Comparison of ENCODE assay signal across 8 cellular contexts in genomic region chr16:57304169-57305061, GRCh38. TPM values are rescaled to one million over a fixed set of nuclear protein-coding genes. Genes with fewer than 3 reads are reported as not detected.
DNase-seq lines count a peak whose midpoint lies in the region; ATAC-seq and TF ChIP-seq lines count a peak whose summit lies in the region.

No MANE protein-coding gene starts in this region.

- WGBS in gastroesophageal sphincter (ENCODE audit: low coverage in 1 of 2), 2 donors = 52 to 63% methylated on average over 8 of the region's 16 CpGs
- 64 to 70% (median 70%) methylated on average over 16 of the region's 16 CpGs for WGBS in psoas muscle, 3 donors

- TF ChIP-seq POLR2A in gastroesophageal sphincter (IDR thresholded peaks at IDR 0.05) = no peak

- H3K9me3 ChIP-seq in gastroesophageal sphincter = no peaks in the 10 kb centered on the region
- H3K9me3 ChIP-seq in psoas muscle = no peaks in the 10 kb centered on the region

- H3K4me3 Mint-ChIP-seq in Calu3 (ENCODE audit: low read depth, unreplicated experiment) = peak overlapping the region; percentile 22

- TF ChIP-seq CTCF in Calu3 (IDR thresholded peaks at IDR 0.05; ENCODE audit: unreplicated experiment) (no peak), gastroesophageal sphincter (IDR thresholded peaks at IDR 0.05) (no peak), psoas muscle (IDR thresholded peaks at IDR 0.05) (no peak)

- no peaks in the 10 kb centered on the region for H3K9me3 Mint-ChIP-seq in Calu3 (ENCODE audit: low read depth, unreplicated experiment)

- CTCF ChIA-PET in Calu3 (lab: Charles Lee) = interaction anchor here (0.6 to 5.0 kb wide), 16 partner anchors 10 to 120 kb away, joined by 3 to 80 read pairs (median 4); partner anchors contain the start of genes ARL2BP and CX3CL1

- intact Hi-C loops in Calu3 (cut with micrococcal nuclease; ENCODE audit: unreplicated experiment) (loop anchor here (1.0 to 5.0 kb wide), 4 partner anchors 38 to 222 kb away; no protein-coding TSS in a partner anchor), psoas muscle (cut with DNase I) (loop anchor here in 1 of 2 donors (5.0 kb wide), 1 partner anchor 218 kb away; no protein-coding TSS in a partner anchor)

- no peaks in the 10 kb centered on the region for H3K27me3 ChIP-seq in gastroesophageal sphincter
- H3K27me3 ChIP-seq in psoas muscle (ENCODE audit: insufficient read depth in 3 of 3, low read length in 2 of 3) = no peaks in the 10 kb centered on the region

- H3K36me3 Mint-ChIP-seq in Calu3 (ENCODE audit: insufficient read depth, unreplicated experiment) = peaks cover 10% of the 10 kb centered on the region

- H3K27me3 Mint-ChIP-seq in Calu3 (ENCODE audit: unreplicated experiment) = no peaks in the 10 kb centered on the region

- TF ChIP-seq EP300 in gastroesophageal sphincter (IDR thresholded peaks at IDR 0.05) = no peak

- H3K36me3 ChIP-seq in gastroesophageal sphincter = no peaks in the 10 kb centered on the region
- no peaks in the 10 kb centered on the region for H3K36me3 ChIP-seq in psoas muscle (ENCODE audit: insufficient read depth in 1 of 2, low read depth in 1 of 2)

- H3K4me1 Mint-ChIP-seq in Calu3 (ENCODE audit: low read depth, unreplicated experiment) = peaks cover 41% of the 10 kb centered on the region

- H3K4me1 ChIP-seq in gastroesophageal sphincter (peaks cover 5 to 41% (median 11%) of the 10 kb centered on the region in 3 donors), psoas muscle (peaks cover 9% of the 10 kb centered on the region)

- no TSS peak for BruUV-seq in Calu3 (replicated peaks; lab: Mats Ljungman, UMichigan)

- H3K4me3 ChIP-seq in gastroesophageal sphincter (no peak overlapping the region), psoas muscle (no peak overlapping the region)

- ATAC-seq in gastroesophageal sphincter (peak; percentile 37), psoas muscle (no peak), GM19455 (IDR thresholded peaks at IDR 0.05; ENCODE audit: unreplicated experiment) (no peak)

- H3K27ac ChIP-seq in gastroesophageal sphincter (peak overlapping the region; percentile 85 to 88 (median 88)), psoas muscle (peak overlapping the region; percentile 61)

- DNase-seq in Calu3 (peak; percentile 94), RPMI7951 (ENCODE audit: low read depth) (peak; percentile 73), psoas muscle (peak; percentile 39 to 58), NCI-H1048 (lab: John Stamatoyannopoulos, UW) (no peak), NAMALWA (ENCODE audit: low spot score) (no peak)
- DNase-seq in activated CD4-positive, alpha-beta T cell treated with anti-CD3 and anti-CD28 coated beads, Interleukin-2, amount 50 U/mL, for 48 hours = no peak

- peak overlapping the region; percentile 81 for H3K27ac Mint-ChIP-seq in Calu3 (ENCODE audit: unreplicated experiment)

RNA-seq across cellular contexts. Expression of gene PLLP, which starts 19.9 kb away (rescaled TPM):
- 38.3 and 40.3 TPM in 2 replicates for total RNA-seq in Calu3 (2022)
- 0.24 and 2.1 TPM in 2 replicates for total RNA-seq in RPMI7951 (2014; rRNA removed; shearing (Covaris generic))
- total RNA-seq in gastroesophageal sphincter = 10 to 100 TPM in 1 of 4 donors, 1 to 10 TPM in 3; 1.7 to 11.4 (median 5.4) TPM
- 1 to 10 TPM in 3 of 4 donors, under 1 TPM in 1; 0.39 to 2.4 (median 1.4) TPM for total RNA-seq in psoas muscle
- 1 to 10 TPM; 2.0 to 3.1 (median 2.7) TPM for polyA plus RNA-seq in psoas muscle

RNA-seq across cellular contexts. Expression of gene CCL22, which starts 54.2 kb away (rescaled TPM):
- total RNA-seq in Calu3 (2022) = 2.6 and 4.5 TPM in 2 replicates
- total RNA-seq in RPMI7951 (2014; rRNA removed; shearing (Covaris generic)) = not detected in 2 replicates
- total RNA-seq in gastroesophageal sphincter = not detected
- total RNA-seq in psoas muscle = under 1 TPM in 1 of 4 donors, not detected in 3; 0.12 TPM
- polyA plus RNA-seq in psoas muscle = under 1 TPM in 1 of 3 donors, not detected in 2; 0.04 TPM

RNA-seq across cellular contexts. Expression of gene ARL2BP, which starts 59.4 kb away (rescaled TPM):
- total RNA-seq in Calu3 (2022) (32.6 and 33.3 TPM in 2 replicates), gastroesophageal sphincter (10 to 100 TPM; 52.5 to 82.2 (median 75.8) TPM), psoas muscle (10 to 100 TPM; 25.2 to 39.9 (median 29.2) TPM)
- 120 and 134 TPM in 2 replicates for total RNA-seq in RPMI7951 (2014; rRNA removed; shearing (Covaris generic))
- 10 to 100 TPM; 47.9 to 88.3 (median 53.3) TPM for polyA plus RNA-seq in psoas muscle

Comparison
In these comparisons a context has a peak if more than half of its experiments do, and no peak if none do; other contexts are left out.
1. DNase-seq: peak in Calu3 (single experiment), RPMI7951 (single experiment) and psoas muscle (2 of 2); none in NCI-H1048 (single experiment), NAMALWA (single experiment) and activated CD4-positive, alpha-beta T cell treated with anti-CD3 and anti-CD28 coated beads, Interleukin-2, amount 50 U/mL, for 48 hours (0 of 2).